In genomic region chr11:11569936-11570491, GRCh38 we compare ENCODE assay signal across 10 cellular contexts. TPM values are rescaled to one million over a fixed set of nuclear protein-coding genes. Genes with fewer than 3 reads are reported as not detected.
DNase-seq lines count a peak whose midpoint lies in the region; ATAC-seq and TF ChIP-seq lines count a peak whose summit lies in the region.
"Had no signal": no experiment of that assay in that cellular context is flagged by ENCODE, and none has a peak within 500 bp of the region (broad histone marks: within the 10 kb centered on the region; RNA-seq: fewer than 3 reads in every experiment).

No MANE protein-coding gene starts in this region.

- DNase-seq in DMS 273 (lab: John Stamatoyannopoulos, UW; ENCODE audit: unreplicated experiment) = peak; percentile 3
- no peak for DNase-seq in DMS 273 treated with DMSO at 0.1 percent for 48 hours (lab: John Stamatoyannopoulos, UW)
- peak; percentile 52 to 57 (median 55) for DNase-seq in mucosa of descending colon
- peak; percentile 70 for DNase-seq in upper lobe of right lung
- DNase-seq in islet precursor cell = no peak
- no peak for DNase-seq in SKM-1 treated with dmso at 0.1 percent for 144 hours (lab: John Stamatoyannopoulos, UW; ENCODE audit: unreplicated experiment)
- DNase-seq: activated gamma-delta T cell had no signal

- H3K27ac ChIP-seq in esophagus (ENCODE audit: low read depth in 2 of 2, low read length in 1 of 2) = peak overlapping the region; percentile 73
- H3K27ac ChIP-seq in upper lobe of right lung = peak overlapping the region; percentile 7
- H3K27ac ChIP-seq: 22Rv1 had no signal

- H3K4me3 ChIP-seq in esophagus (ENCODE audit: low read depth in 1 of 2, low read length in 2 of 2) = peak overlapping the region in 1 of 2 donors; percentile 9
- no peak overlapping the region for H3K4me3 ChIP-seq in mucosa of descending colon
- no peak overlapping the region for H3K4me3 ChIP-seq in upper lobe of right lung

- 44 to 53% methylated on average over 14 of the region's 14 CpGs for WGBS in esophagus, 2 donors

- intact Hi-C loops in mucosa of descending colon (cut with DNase I, micrococcal nuclease) = no loop called here
- intact Hi-C loops in upper lobe of right lung (cut with DNase I) = no loop called here

- peak; percentile 80 for ATAC-seq in mucosa of descending colon
- peak; percentile 84 for ATAC-seq in upper lobe of right lung
- no peak for ATAC-seq in GM19395 (IDR thresholded peaks at IDR 0.05; ENCODE audit: unreplicated experiment)

- no peaks in the 10 kb centered on the region for H3K36me3 ChIP-seq in esophagus (ENCODE audit: control insufficient read depth in 2 of 2, insufficient read depth in 2 of 2, low read length in 1 of 2)
- H3K36me3 ChIP-seq in mucosa of descending colon (ENCODE audit: low read depth) = no peaks in the 10 kb centered on the region
- no peaks in the 10 kb centered on the region for H3K36me3 ChIP-seq in upper lobe of right lung

- peaks cover 5 to 14% of the 10 kb centered on the region in 2 donors for H3K4me1 ChIP-seq in esophagus (ENCODE audit: control insufficient read depth in 2 of 2, insufficient read depth in 2 of 2, low read length in 1 of 2)
- no peaks in the 10 kb centered on the region for H3K4me1 ChIP-seq in mucosa of descending colon (ENCODE audit: low read depth)
- peaks cover 18% of the 10 kb centered on the region for H3K4me1 ChIP-seq in upper lobe of right lung

- no peak for TF ChIP-seq CTCF in mucosa of descending colon (IDR thresholded peaks at IDR 0.05)
- no peak for TF ChIP-seq CTCF in upper lobe of right lung (IDR thresholded peaks at IDR 0.05)

- H3K27me3 ChIP-seq in esophagus (ENCODE audit: control insufficient read depth in 1 of 2, insufficient read depth in 2 of 2, low read length in 2 of 2) (no peaks in the 10 kb centered on the region), upper lobe of right lung (no peaks in the 10 kb centered on the region)

- H3K9me3 ChIP-seq in esophagus (ENCODE audit: control insufficient read depth in 2 of 2, insufficient read depth in 1 of 2, low read depth in 1 of 2, low read length in 1 of 2) = no peaks in the 10 kb centered on the region
- H3K9me3 ChIP-seq in mucosa of descending colon = no peaks in the 10 kb centered on the region
- H3K9me3 ChIP-seq in upper lobe of right lung = no peaks in the 10 kb centered on the region

RNA-seq across cellular contexts. Expression of gene GALNT18, which starts 51.8 kb away (rescaled TPM):
- 1 to 10 TPM; 2.2 to 5.8 TPM for polyA plus RNA-seq in esophagus
- total RNA-seq in mucosa of descending colon = 10 to 100 TPM in 1 of 3 donors, 1 to 10 TPM in 2; 2.0 to 27.8 (median 5.4) TPM
- 55.5 TPM for total RNA-seq in upper lobe of right lung

Comparison
In these comparisons a context has a peak if more than half of its experiments do, and no peak if none do; other contexts are left out.
1. DNase-seq: peak in DMS 273 (single experiment), mucosa of descending colon (3 of 3) and upper lobe of right lung (single experiment); none in DMS 273 treated with DMSO at 0.1 percent for 48 hours (single experiment), islet precursor cell (single experiment) and SKM-1 treated with dmso at 0.1 percent for 144 hours (single experiment).